Comparison of ENCODE assay signal across 11 cellular contexts in genomic region chr10:3222068-3222467, GRCh38. TPM values are rescaled to one million over a fixed set of nuclear protein-coding genes. Genes with fewer than 3 reads are reported as not detected.
DNase-seq lines count a peak whose midpoint lies in the region; TF ChIP-seq lines count a peak whose summit lies in the region.
"Had no signal": no experiment of that assay in that cellular context is flagged by ENCODE, and none has a peak within 500 bp of the region (broad histone marks: within the 10 kb centered on the region; RNA-seq: fewer than 3 reads in every experiment).

No MANE protein-coding gene starts in this region.

- no peaks in the 10 kb centered on the region for H3K79me2 ChIP-seq in hepatocyte

- 65% methylated on average over 10 of the region's 10 CpGs for WGBS in hepatocyte (ENCODE audit: low lambda C conversion rate, missing lambda C conversion rate)

- H3K27ac ChIP-seq in HEK293 (ENCODE audit: extremely low read depth, low read depth, low read length) (no peak overlapping the region), SJSA1 (peak overlapping the region; percentile 19; the same call in 1 of the 2 replicates), hepatocyte (peak overlapping the region; percentile 7)

- H3K4me1 ChIP-seq in HEK293 (ENCODE audit: control insufficient read depth, insufficient read depth, low read length) (no peaks in the 10 kb centered on the region; the same call in 1 of the 2 replicates), SJSA1 (replicated peaks) (peaks cover 52% of the 10 kb centered on the region), hepatocyte (ENCODE audit: insufficient read depth) (peaks cover 3% of the 10 kb centered on the region)

- H3K4me3 ChIP-seq in HEK293 (ENCODE audit: low read depth, low read length) = no peak overlapping the region
- no peak overlapping the region for H3K4me3 ChIP-seq in SJSA1
- no peak overlapping the region for H3K4me3 ChIP-seq in hepatocyte

- POLR2A ChIA-PET in HEK293 (lab: Yijun Ruan, JAX) = no interaction called here

- no peak overlapping the region for H3K4me2 ChIP-seq in hepatocyte

- H2AFZ ChIP-seq in hepatocyte = no peak overlapping the region

- no peaks in the 10 kb centered on the region for H4K20me1 ChIP-seq in hepatocyte (ENCODE audit: insufficient read depth, poor library complexity, severe bottlenecking)

- H3K36me3 ChIP-seq in HEK293 (ENCODE audit: control insufficient read depth in 2 of 2, insufficient read depth in 1 of 2, low read length in 2 of 2) (no peaks in the 10 kb centered on the region), SJSA1 (no peaks in the 10 kb centered on the region), hepatocyte (replicated peaks; ENCODE audit: insufficient read depth, low read depth) (no peaks in the 10 kb centered on the region)

- H3K27me3 ChIP-seq in SJSA1 (replicated peaks) = no peaks in the 10 kb centered on the region
- no peaks in the 10 kb centered on the region for H3K27me3 ChIP-seq in hepatocyte

- DNase-seq in AG09319 (ENCODE audit: extremely low read depth, low read depth) (no peak), SJSA1 (ENCODE audit: low read depth in 1 of 2, low spot score in 2 of 2) (peak in 1 of 2 experiments; percentile 51), hepatocyte (ENCODE audit: low spot score) (no peak), H4 (ENCODE audit: low spot score) (no peak), NCI-H526 treated with DMSO at 0.1 percent for 48 hours (lab: John Stamatoyannopoulos, UW) (no peak), cerebellum (ENCODE audit: low spot score) (no peak), ecto neural progenitor cell (ENCODE audit: low spot score) (no peak)
- DNase-seq: activated CD4-positive, CD25-positive, alpha-beta regulatory T cell; NCI-H1694; stimulated activated CD4-positive, alpha-beta T cell treated with anti-CD3 and anti-CD28 coated beads, Interleukin-1b, Interleukin-23, amount 100 ng/mL, for 48 hours had no signal

- TF ChIP-seq CTCF in AG09319 (IDR thresholded peaks at IDR 0.05; ENCODE audit: low read depth, low read length) (peak; percentile 24), HEK293 (tag by site-specific recombination; IDR thresholded peaks at IDR 0.05) (no peak), hepatocyte (IDR thresholded peaks at IDR 0.05; ENCODE audit: poor library complexity) (peak; percentile 23)

- no peaks in the 10 kb centered on the region for H3K9me2 ChIP-seq in hepatocyte (replicated peaks; ENCODE audit: insufficient read depth)

- CTCF ChIA-PET in HEK293 (lab: Yijun Ruan, JAX) = interaction anchor here (1.5 kb wide), 1 partner anchor 17 kb away, joined by 3 read pairs; no protein-coding TSS in a partner anchor

- H3K9me3 ChIP-seq in HEK293 (ENCODE audit: control insufficient read depth, insufficient read depth, low read depth, low read length) (no peaks in the 10 kb centered on the region), SJSA1 (replicated peaks) (no peaks in the 10 kb centered on the region), hepatocyte (ENCODE audit: low read depth) (no peaks in the 10 kb centered on the region)

TF ChIP-seq in HEK293, 187 proteins besides CTCF, POLR2A, EP300 and RAD21:
- TF ChIP-seq ZNF654 (tag by site-specific recombination; IDR thresholded peaks at IDR 0.05; ENCODE audit: low read depth) = peak; percentile 27; the same call in 1 of the 2 replicates
- TF ChIP-seq HOXC10 (CRISPR knock-in tag; IDR thresholded peaks at IDR 0.05) = no peak
- TF ChIP-seq SCRT2 (tag by site-specific recombination; IDR thresholded peaks at IDR 0.05) = peak; percentile 63

RNA-seq across cellular contexts. Expression of gene PITRM1, which starts 49.5 kb away (rescaled TPM):
- 51.0 and 72.8 TPM in 2 replicates for total RNA-seq in SJSA1 (2014; rRNA removed; shearing (Covaris generic))
- 45.9 and 61.2 TPM in 2 replicates for total RNA-seq in hepatocyte
- 44.1 and 53.1 TPM in 2 replicates for polyA plus RNA-seq in hepatocyte
- 47.5 and 58.9 TPM in 2 replicates for total RNA-seq in H4 (2014; rRNA removed; shearing (Covaris generic))
- total RNA-seq in cerebellum = 53.3 TPM
